13 cellular contexts compared by ENCODE assay signal in the genomic region with DNA sequence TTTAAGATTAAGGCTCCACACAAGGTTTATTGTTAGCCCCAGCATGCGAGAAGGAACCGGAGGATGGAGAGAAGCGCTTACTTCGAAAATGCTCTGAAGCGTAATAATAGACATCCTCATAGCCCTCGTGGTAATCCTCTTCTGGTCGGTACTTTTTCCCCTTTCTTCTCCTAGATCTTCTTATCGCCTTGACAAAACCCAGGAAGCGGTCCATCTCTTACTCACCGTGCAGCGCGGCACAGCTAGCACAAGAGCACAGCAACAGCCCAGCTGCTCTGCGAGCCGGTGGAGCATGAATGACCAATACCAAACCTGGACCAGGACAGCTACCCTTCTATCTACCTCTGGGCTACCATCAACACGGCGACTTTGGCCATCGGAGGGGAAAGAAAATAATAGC.
DNase-seq lines count a peak whose midpoint lies in the region; ATAC-seq and TF ChIP-seq lines count a peak whose summit lies in the region.
"Had no signal": no experiment of that assay in that cellular context is flagged by ENCODE, and none has a peak within 500 bp of the region (broad histone marks: within the 10 kb centered on the region; RNA-seq: fewer than 3 reads in every experiment).

No MANE protein-coding gene starts in this region.

- no peaks in the 10 kb centered on the region for H3K4me1 ChIP-seq in hepatocyte (ENCODE audit: insufficient read depth)
- H3K4me1 ChIP-seq: A549 had no signal

- H2AFZ ChIP-seq in hepatocyte, result no peak overlapping the region

- no peak for TF ChIP-seq POLR2A in GM18505 (IDR thresholded peaks at IDR 0.05; ENCODE audit: borderline replicate concordance, extremely low read depth, insufficient read depth, insufficient read length)

- peaks cover 9% of the 10 kb centered on the region for H3K27me3 ChIP-seq in hepatocyte

- H3K4me3 ChIP-seq in hepatocyte (no peak overlapping the region), retinal pigment epithelial cell (ENCODE audit: low read length) (peak overlapping the region; percentile 40)
- H3K4me3 ChIP-seq: A549 had no signal

- no peaks in the 10 kb centered on the region for H4K20me1 ChIP-seq in hepatocyte (ENCODE audit: insufficient read depth, poor library complexity, severe bottlenecking)

- no peak overlapping the region for H3K27ac ChIP-seq in hepatocyte
- H3K27ac ChIP-seq: A549 had no signal

- 49% methylated on average over 17 of the region's 17 CpGs for WGBS in hepatocyte (ENCODE audit: low lambda C conversion rate, missing lambda C conversion rate)

- DNase-seq in NCI-H2029 (lab: John Stamatoyannopoulos, UW) (peak; percentile 37), NCI-H2029 treated with DMSO at 0.1 percent for 48 hours (lab: John Stamatoyannopoulos, UW) (no peak), NCI-H748 treated with DMSO at 0.1 percent for 48 hours (lab: John Stamatoyannopoulos, UW) (peak; percentile 47), hepatocyte (ENCODE audit: low spot score) (peak; percentile 13), retinal pigment epithelial cell (ENCODE audit: low read depth) (no peak), EL (no peak)
- DNase-seq: activated naive CD4-positive, alpha-beta T cell treated with anti-CD3 and anti-CD28 coated beads for 36 hours; islet precursor cell; naive B cell; NCI-H1048 had no signal

- H3K9me2 ChIP-seq in hepatocyte (replicated peaks; ENCODE audit: insufficient read depth), result no peaks in the 10 kb centered on the region

- no peaks in the 10 kb centered on the region for H3K79me2 ChIP-seq in hepatocyte

- H3K36me3 ChIP-seq in hepatocyte (replicated peaks; ENCODE audit: insufficient read depth, low read depth), result no peaks in the 10 kb centered on the region

- ATAC-seq in GM18505 (IDR thresholded peaks at IDR 0.05; ENCODE audit: unreplicated experiment) (no peak), HG03460 (IDR thresholded peaks at IDR 0.05; ENCODE audit: unreplicated experiment) (no peak)
- ATAC-seq: A549 had no signal

- H3K9me3 ChIP-seq in hepatocyte (ENCODE audit: low read depth), result no peaks in the 10 kb centered on the region
- H3K9me3 ChIP-seq: A549 had no signal

- peak overlapping the region; percentile 53 for H3K4me2 ChIP-seq in hepatocyte
- H3K4me2 ChIP-seq: A549 had no signal

- no peak for TF ChIP-seq CTCF in hepatocyte (IDR thresholded peaks at IDR 0.05; ENCODE audit: poor library complexity)
- TF ChIP-seq CTCF in retinal pigment epithelial cell (conservative IDR thresholded peaks at IDR 0.05; ENCODE audit: low read depth, low read length), result no peak

Comparison
In these comparisons a context has a peak if more than half of its experiments do, and no peak if none do; other contexts are left out.
1. DNase-seq: peak in NCI-H2029 (single experiment), NCI-H748 treated with DMSO at 0.1 percent for 48 hours (single experiment) and hepatocyte (single experiment); none in NCI-H2029 treated with DMSO at 0.1 percent for 48 hours (single experiment), retinal pigment epithelial cell (single experiment) and EL (single experiment).